ENCODE assay signal across 9 cellular contexts in genomic region chr6:159760602-159761057, GRCh38. TPM values are rescaled to one million over a fixed set of nuclear protein-coding genes. Genes with fewer than 3 reads are reported as not detected.
DNase-seq lines count a peak whose midpoint lies in the region; ATAC-seq and TF ChIP-seq lines count a peak whose summit lies in the region.
"Had no signal": no experiment of that assay in that cellular context is flagged by ENCODE, and none has a peak within 500 bp of the region (broad histone marks: within the 10 kb centered on the region; RNA-seq: fewer than 3 reads in every experiment).

No MANE protein-coding gene starts in this region.

- POLR2A ChIA-PET in CD4-positive, alpha-beta memory T cell (lab: Charles Lee; ENCODE audit: partially characterized antibody): interaction anchor here (0.5 to 7.5 kb wide), 5 partner anchors 26 to 72 kb away, joined by 3 to 116 read pairs (median 45); partner anchors contain the start of genes MRPL18, SOD2, TCP1 and WTAP

- H3K36me3 Mint-ChIP-seq in CD4-positive, alpha-beta memory T cell: peaks cover 11 to 44% of the 10 kb centered on the region in 2 donors

- H3K9me3 ChIP-seq in CD4-positive, alpha-beta memory T cell (ENCODE audit: control insufficient read depth in 1 of 2, low read length in 2 of 2): no peaks in the 10 kb centered on the region
- H3K9me3 ChIP-seq in body of pancreas (no peaks in the 10 kb centered on the region), lung (ENCODE audit: control insufficient read depth in 2 of 2, insufficient read depth in 1 of 2, low read length in 1 of 2) (no peaks in the 10 kb centered on the region)

- no peak for TF ChIP-seq CTCF in body of pancreas (IDR thresholded peaks at IDR 0.05)
- TF ChIP-seq CTCF in lung (IDR thresholded peaks at IDR 0.05; ENCODE audit: control extremely low read depth, extremely low read depth): no peak

- intact Hi-C loops in CD4-positive, alpha-beta memory T cell (cut with micrococcal nuclease): no loop called here
- intact Hi-C loops in body of pancreas (cut with DNase I): no loop called here

- 49 to 56% methylated on average over 3 of the region's 3 CpGs for WGBS in body of pancreas, 2 donors
- WGBS in lung, 2 donors: 62 to 64% methylated on average over 3 of the region's 3 CpGs

- H3K27ac Mint-ChIP-seq in CD4-positive, alpha-beta memory T cell: peak overlapping the region; percentile 93 to 98 (median 98)

- H3K9me3 Mint-ChIP-seq in CD4-positive, alpha-beta memory T cell: no peaks in the 10 kb centered on the region

- peak in 1 of 3 donors; percentile 17 for TF ChIP-seq POLR2A in body of pancreas (IDR thresholded peaks at IDR 0.05)

- peaks cover 22 to 33% (median 26%) of the 10 kb centered on the region in 4 donors for H3K4me1 Mint-ChIP-seq in CD4-positive, alpha-beta memory T cell

- peak overlapping the region; percentile 94 to 99 (median 96) for H3K4me3 Mint-ChIP-seq in CD4-positive, alpha-beta memory T cell

- H3K27ac ChIP-seq in CD4-positive, alpha-beta memory T cell (ENCODE audit: low read depth, low read length): peak overlapping the region; percentile 94
- H3K27ac ChIP-seq in body of pancreas: peak overlapping the region in 3 of 4 donors; percentile 97 to 99 (median 99)
- H3K27ac ChIP-seq in lung (ENCODE audit: low read depth in 1 of 2, low read length in 1 of 2): peak overlapping the region; percentile 48 to 95

- CTCF ChIA-PET in CD4-positive, alpha-beta memory T cell (lab: Charles Lee; ENCODE audit: partially characterized antibody): interaction anchor here (1.2 to 2.7 kb wide), 5 partner anchors 29 to 695 kb away, joined by 3 to 10 read pairs (median 3); partner anchors contain the start of genes MRPL18 and TCP1

- ATAC-seq in body of pancreas: no peak
- no peak for ATAC-seq in lung (ENCODE audit: insufficient read depth, low FRiP score)
- ATAC-seq in GM19351 (IDR thresholded peaks at IDR 0.05; ENCODE audit: unreplicated experiment): no peak

- peaks cover 16% of the 10 kb centered on the region for H3K4me1 ChIP-seq in CD4-positive, alpha-beta memory T cell (ENCODE audit: insufficient read depth, low read length)
- peaks cover 21% of the 10 kb centered on the region for H3K4me1 ChIP-seq in body of pancreas
- H3K4me1 ChIP-seq in lung (ENCODE audit: control insufficient read depth in 2 of 2, insufficient read depth in 2 of 2, low read length in 2 of 2): peaks cover 0 to 5% of the 10 kb centered on the region in 2 donors

- H3K4me3 ChIP-seq in CD4-positive, alpha-beta memory T cell (ENCODE audit: low read length in 2 of 2): peak overlapping the region in 1 of 2 donors; percentile 99
- peak overlapping the region; percentile 91 for H3K4me3 ChIP-seq in Jurkat, Clone E6-1 (ENCODE audit: low read length)
- H3K4me3 ChIP-seq in body of pancreas (no peak overlapping the region), lung (no peak overlapping the region)

- peaks cover 20% of the 10 kb centered on the region for H3K36me3 ChIP-seq in CD4-positive, alpha-beta memory T cell (ENCODE audit: insufficient read depth, low read length)
- H3K36me3 ChIP-seq in body of pancreas (replicated peaks in 1 of 2; ENCODE audit: insufficient read depth in 1 of 2, low read depth in 2 of 2) (peaks cover 0 to 8% of the 10 kb centered on the region in 2 donors), lung (ENCODE audit: control insufficient read depth in 2 of 2, insufficient read depth in 2 of 2, low read length in 2 of 2) (peaks cover 7 to 12% of the 10 kb centered on the region in 2 donors)

- H3K27me3 Mint-ChIP-seq in CD4-positive, alpha-beta memory T cell: no peaks in the 10 kb centered on the region

- no peak for DNase-seq in CD4-positive, alpha-beta memory T cell
- DNase-seq in Jurkat, Clone E6-1 (ENCODE audit: low read depth, low spot score): no peak
- DNase-seq in body of pancreas: no peak
- no peak for DNase-seq in lung (ENCODE audit: low spot score)
- no peak for DNase-seq in stimulated activated CD4-positive, alpha-beta T cell treated with anti-CD3 and anti-CD28 coated beads, Interleukin-15, amount 100 ng/mL, for 24 hours
- no peak for DNase-seq in D341Med (ENCODE audit: low spot score)
- no peak for DNase-seq in effector CD4-positive, alpha-beta T cell

- no peaks in the 10 kb centered on the region for H3K27me3 ChIP-seq in CD4-positive, alpha-beta memory T cell (ENCODE audit: insufficient read depth, low read length)
- H3K27me3 ChIP-seq in body of pancreas: no peaks in the 10 kb centered on the region
- no peaks in the 10 kb centered on the region for H3K27me3 ChIP-seq in lung (ENCODE audit: control insufficient read depth, insufficient read depth)

RNA-seq across cellular contexts. Expression of gene ACAT2, which starts 1.2 kb away (rescaled TPM):
- 10 to 100 TPM; 30.5 to 30.9 TPM for total RNA-seq in CD4-positive, alpha-beta memory T cell
- 10 to 100 TPM; 43.5 to 53.2 TPM for polyA plus RNA-seq in CD4-positive, alpha-beta memory T cell
- 141 TPM for polyA plus RNA-seq in Jurkat, Clone E6-1 (2012; ENCODE audit: insufficient read depth, insufficient read length)
- total RNA-seq in body of pancreas: 10 to 100 TPM in 1 of 2 donors, 1 to 10 TPM in 1; 7.3 to 16.2 TPM
- 10 to 100 TPM; 20.8 to 84.4 TPM for total RNA-seq in lung
- polyA plus RNA-seq in lung: 10 to 100 TPM; 62.0 to 73.2 TPM

RNA-seq across cellular contexts. Expression of gene TCP1, which starts 28.8 kb away (rescaled TPM):
- total RNA-seq in CD4-positive, alpha-beta memory T cell: 100 to 1,000 TPM; 151 to 162 TPM
- polyA plus RNA-seq in CD4-positive, alpha-beta memory T cell: 100 to 1,000 TPM in 1 of 2 donors, 10 to 100 TPM in 1; 84.3 to 114 TPM
- 677 TPM for polyA plus RNA-seq in Jurkat, Clone E6-1 (2012; ENCODE audit: insufficient read depth, insufficient read length)
- 10 to 100 TPM; 55.7 to 81.5 TPM for total RNA-seq in body of pancreas
- 100 to 1,000 TPM; 129 to 206 TPM for total RNA-seq in lung
- polyA plus RNA-seq in lung: 100 to 1,000 TPM in 1 of 2 donors, 10 to 100 TPM in 1; 80.0 to 109 TPM

RNA-seq across cellular contexts. Expression of gene MRPL18, which starts 29.6 kb away (rescaled TPM):
- 10 to 100 TPM; 43.9 to 45.2 TPM for total RNA-seq in CD4-positive, alpha-beta memory T cell
- polyA plus RNA-seq in CD4-positive, alpha-beta memory T cell: 100 to 1,000 TPM in 1 of 2 donors, 10 to 100 TPM in 1; 68.5 to 105 TPM
- 197 TPM for polyA plus RNA-seq in Jurkat, Clone E6-1 (2012; ENCODE audit: insufficient read depth, insufficient read length)
- 10 to 100 TPM; 35.0 to 84.0 TPM for total RNA-seq in body of pancreas
- 10 to 100 TPM; 42.9 to 63.2 TPM for total RNA-seq in lung
- 100 to 1,000 TPM in 1 of 2 donors, 10 to 100 TPM in 1; 59.4 to 120 TPM for polyA plus RNA-seq in lung

RNA-seq across cellular contexts. Expression of gene WTAP, which starts 33.3 kb away (rescaled TPM):
- total RNA-seq in CD4-positive, alpha-beta memory T cell: 100 to 1,000 TPM; 151 to 159 TPM
- polyA plus RNA-seq in CD4-positive, alpha-beta memory T cell: 100 to 1,000 TPM; 140 to 149 TPM
- polyA plus RNA-seq in Jurkat, Clone E6-1 (2012; ENCODE audit: insufficient read depth, insufficient read length): 93.0 TPM
- total RNA-seq in body of pancreas (10 to 100 TPM; 56.8 to 58.7 TPM), lung (100 to 1,000 TPM in 1 of 2 donors, 10 to 100 TPM in 1; 85.0 to 140 TPM)
- polyA plus RNA-seq in lung: 100 to 1,000 TPM in 1 of 2 donors, 10 to 100 TPM in 1; 70.8 to 145 TPM

RNA-seq across cellular contexts. Expression of gene PNLDC1, which starts 39.4 kb away (rescaled TPM):
- under 1 TPM; 0.47 to 0.94 TPM for total RNA-seq in CD4-positive, alpha-beta memory T cell
- polyA plus RNA-seq in CD4-positive, alpha-beta memory T cell: under 1 TPM in 1 of 2 donors, not detected in 1; 0.23 TPM
- 1.3 TPM for polyA plus RNA-seq in Jurkat, Clone E6-1 (2012; ENCODE audit: insufficient read depth, insufficient read length)
- under 1 TPM in 1 of 2 donors, not detected in 1; 0.52 TPM for total RNA-seq in body of pancreas
- under 1 TPM; 0.23 to 0.28 TPM for total RNA-seq in lung
- under 1 TPM; 0.14 to 0.19 TPM for polyA plus RNA-seq in lung
- total RNA-seq: urinary bladder had no signal
